ENCODE assay signal across 1 cellular context in the genomic region with DNA sequence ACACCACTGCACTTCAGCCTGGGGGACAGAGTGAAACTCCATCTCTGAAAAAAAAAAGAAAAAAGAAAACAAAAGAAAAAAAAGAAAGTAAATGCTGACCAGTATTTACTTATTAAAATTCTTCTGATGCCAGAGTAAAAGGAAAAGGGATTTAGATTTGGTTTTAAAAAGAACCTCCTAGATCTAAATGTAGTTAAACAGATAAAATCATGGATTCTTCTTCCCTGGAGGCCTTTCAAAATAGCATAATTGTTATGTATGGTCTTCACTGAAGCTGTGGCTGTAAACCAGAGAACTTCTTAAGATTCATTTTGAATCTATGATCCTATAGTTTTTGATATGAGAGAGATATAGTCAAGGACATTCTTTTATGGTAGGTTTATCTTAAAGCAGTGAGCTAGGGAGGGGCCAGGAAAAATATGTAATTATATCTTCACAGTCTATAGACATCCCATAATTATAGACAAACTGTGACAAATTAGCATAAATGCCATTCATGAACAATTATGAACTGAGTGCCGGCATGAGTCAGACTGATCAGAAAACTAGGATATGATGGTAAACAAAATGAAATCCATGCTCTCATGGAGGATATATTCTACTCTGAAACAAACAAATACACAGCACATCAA.
TF ChIP-seq lines count a peak whose summit lies in the region.

No MANE protein-coding gene starts in this region.

TF ChIP-seq in HEK293, 187 proteins besides CTCF, POLR2A, EP300 and RAD21 (continued from another document):
- TF ChIP-seq, protein P1, sequence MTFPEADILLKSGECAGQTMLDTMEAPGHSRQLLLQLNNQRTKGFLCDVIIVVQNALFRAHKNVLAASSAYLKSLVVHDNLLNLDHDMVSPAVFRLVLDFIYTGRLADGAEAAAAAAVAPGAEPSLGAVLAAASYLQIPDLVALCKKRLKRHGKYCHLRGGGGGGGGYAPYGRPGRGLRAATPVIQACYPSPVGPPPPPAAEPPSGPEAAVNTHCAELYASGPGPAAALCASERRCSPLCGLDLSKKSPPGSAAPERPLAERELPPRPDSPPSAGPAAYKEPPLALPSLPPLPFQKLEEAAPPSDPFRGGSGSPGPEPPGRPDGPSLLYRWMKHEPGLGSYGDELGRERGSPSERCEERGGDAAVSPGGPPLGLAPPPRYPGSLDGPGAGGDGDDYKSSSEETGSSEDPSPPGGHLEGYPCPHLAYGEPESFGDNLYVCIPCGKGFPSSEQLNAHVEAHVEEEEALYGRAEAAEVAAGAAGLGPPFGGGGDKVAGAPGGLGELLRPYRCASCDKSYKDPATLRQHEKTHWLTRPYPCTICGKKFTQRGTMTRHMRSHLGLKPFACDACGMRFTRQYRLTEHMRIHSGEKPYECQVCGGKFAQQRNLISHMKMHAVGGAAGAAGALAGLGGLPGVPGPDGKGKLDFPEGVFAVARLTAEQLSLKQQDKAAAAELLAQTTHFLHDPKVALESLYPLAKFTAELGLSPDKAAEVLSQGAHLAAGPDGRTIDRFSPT (tag by site-specific recombination; IDR thresholded peaks at IDR 0.05): no peak
- TF ChIP-seq ZNF426 (tag by site-specific recombination; IDR thresholded peaks at IDR 0.05) (no peak), MYNN (tag by site-specific recombination; IDR thresholded peaks at IDR 0.05; ENCODE audit: borderline replicate concordance) (no peak), ZNF560 (tag by site-specific recombination; IDR thresholded peaks at IDR 0.05; ENCODE audit: borderline replicate concordance) (no peak), ZNF544 (tag by site-specific recombination; IDR thresholded peaks at IDR 0.05) (no peak), OSR2 (tag by site-specific recombination; IDR thresholded peaks at IDR 0.05) (no peak)
- TF ChIP-seq, protein P2, sequence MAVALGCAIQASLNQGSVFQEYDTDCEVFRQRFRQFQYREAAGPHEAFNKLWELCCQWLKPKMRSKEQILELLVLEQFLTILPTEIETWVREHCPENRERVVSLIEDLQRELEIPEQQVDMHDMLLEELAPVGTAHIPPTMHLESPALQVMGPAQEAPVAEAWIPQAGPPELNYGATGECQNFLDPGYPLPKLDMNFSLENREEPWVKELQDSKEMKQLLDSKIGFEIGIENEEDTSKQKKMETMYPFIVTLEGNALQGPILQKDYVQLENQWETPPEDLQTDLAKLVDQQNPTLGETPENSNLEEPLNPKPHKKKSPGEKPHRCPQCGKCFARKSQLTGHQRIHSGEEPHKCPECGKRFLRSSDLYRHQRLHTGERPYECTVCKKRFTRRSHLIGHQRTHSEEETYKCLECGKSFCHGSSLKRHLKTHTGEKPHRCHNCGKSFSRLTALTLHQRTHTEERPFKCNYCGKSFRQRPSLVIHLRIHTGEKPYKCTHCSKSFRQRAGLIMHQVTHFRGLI (tag by site-specific recombination; IDR thresholded peaks at IDR 0.05): no peak
- TF ChIP-seq, protein P3, sequence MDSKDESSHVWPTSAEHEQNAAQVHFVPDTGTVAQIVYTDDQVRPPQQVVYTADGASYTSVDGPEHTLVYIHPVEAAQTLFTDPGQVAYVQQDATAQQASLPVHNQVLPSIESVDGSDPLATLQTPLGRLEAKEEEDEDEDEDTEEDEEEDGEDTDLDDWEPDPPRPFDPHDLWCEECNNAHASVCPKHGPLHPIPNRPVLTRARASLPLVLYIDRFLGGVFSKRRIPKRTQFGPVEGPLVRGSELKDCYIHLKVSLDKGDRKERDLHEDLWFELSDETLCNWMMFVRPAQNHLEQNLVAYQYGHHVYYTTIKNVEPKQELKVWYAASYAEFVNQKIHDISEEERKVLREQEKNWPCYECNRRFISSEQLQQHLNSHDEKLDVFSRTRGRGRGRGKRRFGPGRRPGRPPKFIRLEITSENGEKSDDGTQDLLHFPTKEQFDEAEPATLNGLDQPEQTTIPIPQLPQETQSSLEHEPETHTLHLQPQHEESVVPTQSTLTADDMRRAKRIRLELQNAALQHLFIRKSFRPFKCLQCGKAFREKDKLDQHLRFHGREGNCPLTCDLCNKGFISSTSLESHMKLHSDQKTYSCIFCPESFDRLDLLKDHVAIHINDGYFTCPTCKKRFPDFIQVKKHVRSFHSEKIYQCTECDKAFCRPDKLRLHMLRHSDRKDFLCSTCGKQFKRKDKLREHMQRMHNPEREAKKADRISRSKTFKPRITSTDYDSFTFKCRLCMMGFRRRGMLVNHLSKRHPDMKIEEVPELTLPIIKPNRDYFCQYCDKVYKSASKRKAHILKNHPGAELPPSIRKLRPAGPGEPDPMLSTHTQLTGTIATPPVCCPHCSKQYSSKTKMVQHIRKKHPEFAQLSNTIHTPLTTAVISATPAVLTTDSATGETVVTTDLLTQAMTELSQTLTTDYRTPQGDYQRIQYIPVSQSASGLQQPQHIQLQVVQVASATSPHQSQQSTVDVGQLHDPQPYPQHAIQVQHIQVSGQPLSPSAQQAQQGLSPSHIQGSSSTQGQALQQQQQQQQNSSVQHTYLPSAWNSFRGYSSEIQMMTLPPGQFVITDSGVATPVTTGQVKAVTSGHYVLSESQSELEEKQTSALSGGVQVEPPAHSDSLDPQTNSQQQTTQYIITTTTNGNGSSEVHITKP (tag by site-specific recombination; IDR thresholded peaks at IDR 0.05): 0 out of 2 replicates have a peak, but pooled peaks have one; percentile 10
